1 cellular context compared by ENCODE assay signal in genomic region chr12:56189336-56189917, GRCh38.
TF ChIP-seq lines count a peak whose summit lies in the region.

Gene SMARCC2 (minus strand): TSS chr12:56189483. CDS start chr12:56189461, 22 bp downstream.

TF ChIP-seq in HepG2, 621 proteins besides CTCF, POLR2A, EP300 and RAD21 (continued from another document and continues in another):
- no peak for TF ChIP-seq ZBTB40 (IDR thresholded peaks at IDR 0.05)
- TF ChIP-seq ZBTB40 (CRISPR knock-in tag; IDR thresholded peaks at IDR 0.05): no peak
- TF ChIP-seq TCF12 (IDR thresholded peaks at IDR 0.05): no peak
- no peak for TF ChIP-seq TCF12 (CRISPR knock-in tag; IDR thresholded peaks at IDR 0.05)
- TF ChIP-seq NFE2L2 (IDR thresholded peaks at IDR 0.05; ENCODE audit: low read length): no peak
- no peak for TF ChIP-seq PLRG1 (conservative IDR thresholded peaks at IDR 0.05)
- TF ChIP-seq ZC3H13 (CRISPR knock-in tag; IDR thresholded peaks at IDR 0.05): no peak
- no peak; the same call in 1 of the 2 replicates for TF ChIP-seq TFDP1 (CRISPR knock-in tag; IDR thresholded peaks at IDR 0.05; ENCODE audit: borderline replicate concordance)
- TF ChIP-seq SP5 (CRISPR knock-in tag; IDR thresholded peaks at IDR 0.05; ENCODE audit: borderline replicate concordance, low read depth): 0 out of 2 replicates have a peak, but pooled peaks have one; percentile 18
- no peak for TF ChIP-seq GABPA (IDR thresholded peaks at IDR 0.05; ENCODE audit: low read depth, low read length)
- TF ChIP-seq GABPA (CRISPR knock-in tag; IDR thresholded peaks at IDR 0.05; ENCODE audit: low read depth): no peak
- no peak for TF ChIP-seq ZNF841 (CRISPR knock-in tag; IDR thresholded peaks at IDR 0.05; ENCODE audit: borderline replicate concordance)
- TF ChIP-seq FOXO4 (CRISPR knock-in tag; conservative IDR thresholded peaks at IDR 0.05): no peak
- TF ChIP-seq ZSCAN9 (CRISPR knock-in tag; IDR thresholded peaks at IDR 0.05; ENCODE audit: borderline replicate concordance): no peak
- no peak for TF ChIP-seq XBP1 (CRISPR knock-in tag; IDR thresholded peaks at IDR 0.05)
- TF ChIP-seq CEBPZ (IDR thresholded peaks at IDR 0.05; ENCODE audit: low read length): no peak
- TF ChIP-seq THAP11 (CRISPR knock-in tag; IDR thresholded peaks at IDR 0.05): no peak
- no peak for TF ChIP-seq ZNF296 (CRISPR knock-in tag; conservative IDR thresholded peaks at IDR 0.05)
- TF ChIP-seq ARID5B (CRISPR knock-in tag; IDR thresholded peaks at IDR 0.05): no peak
- TF ChIP-seq TCF7L2 (IDR thresholded peaks at IDR 0.05; ENCODE audit: low read depth, low read length): no peak
- no peak for TF ChIP-seq ZNF24 (IDR thresholded peaks at IDR 0.05)
- TF ChIP-seq CENPX (CRISPR knock-in tag; IDR thresholded peaks at IDR 0.05): no peak
- no peak for TF ChIP-seq PCBP2 (optimal IDR thresholded peaks at IDR 0.05; ENCODE audit: low read depth, low read length, poor library complexity, severe bottlenecking)
- no peak for TF ChIP-seq MTA3 (CRISPR knock-in tag; IDR thresholded peaks at IDR 0.05)
- TF ChIP-seq ZNF318 (CRISPR knock-in tag; IDR thresholded peaks at IDR 0.05): no peak
- TF ChIP-seq ZNF430 (CRISPR knock-in tag; IDR thresholded peaks at IDR 0.05): peak; percentile 71; the same call in 1 of the 2 replicates
- no peak for TF ChIP-seq ZNF256 (CRISPR knock-in tag; conservative IDR thresholded peaks at IDR 0.05)
- no peak for TF ChIP-seq NR2F1 (CRISPR knock-in tag; IDR thresholded peaks at IDR 0.05)
